Comparison of ENCODE assay signal across 1 cellular context in genomic region chr12:93098077-93098476, GRCh38.
TF ChIP-seq lines count a peak whose summit lies in the region.

No MANE protein-coding gene starts in this region.

TF ChIP-seq in SK-N-SH treated with all-trans-retinoic acid at 6 μM for 48 hours, 23 proteins besides CTCF, POLR2A, EP300 and RAD21 (continued from another document):
- TF ChIP-seq TSHZ2 (CRISPR knock-in tag; IDR thresholded peaks at IDR 0.05), result no peak
- TF ChIP-seq TOX (CRISPR knock-in tag; IDR thresholded peaks at IDR 0.05; ENCODE audit: borderline replicate concordance), result no peak
- no peak for TF ChIP-seq PPARA (CRISPR knock-in tag; IDR thresholded peaks at IDR 0.05; ENCODE audit: borderline replicate concordance)
- TF ChIP-seq ZNF565 (CRISPR knock-in tag; conservative IDR thresholded peaks at IDR 0.05; ENCODE audit: low read depth), result no peak
- no peak for TF ChIP-seq ZC3H10 (CRISPR knock-in tag; IDR thresholded peaks at IDR 0.05)
